Comparison of ENCODE assay signal across 2 cellular contexts in genomic region chr18:31952223-31952622, GRCh38.
TF ChIP-seq lines count a peak whose summit lies in the region.

No MANE protein-coding gene starts in this region.

TF ChIP-seq in GM23338, 12 proteins besides CTCF, POLR2A, EP300 and RAD21:
- no peak for TF ChIP-seq POLR2AphosphoS5 (IDR thresholded peaks at IDR 0.05; ENCODE audit: low read depth)
- no peak for TF ChIP-seq ZNF462 (CRISPR knock-in tag; IDR thresholded peaks at IDR 0.05)
- TF ChIP-seq ZNF114 (CRISPR knock-in tag; IDR thresholded peaks at IDR 0.05): no peak

TF ChIP-seq in H1, 55 proteins besides CTCF, POLR2A, EP300 and RAD21:
- TF ChIP-seq ASH2L (IDR thresholded peaks at IDR 0.05; ENCODE audit: low read length) (no peak), HDAC2 (IDR thresholded peaks at IDR 0.05; ENCODE audit: borderline replicate concordance in 1 of 2, low read depth in 2 of 2, low read length in 2 of 2) (no peak), USF2 (IDR thresholded peaks at IDR 0.05; ENCODE audit: low read length) (no peak), JUN (IDR thresholded peaks at IDR 0.05; ENCODE audit: low read depth, low read length) (no peak), CHD1 (IDR thresholded peaks at IDR 0.05; ENCODE audit: low read depth, low read length) (no peak)
